ENCODE assay signal across 18 cellular contexts in genomic region chr2:139574371-139574770, GRCh38.
DNase-seq lines count a peak whose midpoint lies in the region; TF ChIP-seq lines count a peak whose summit lies in the region.
"Had no signal": no experiment of that assay in that cellular context is flagged by ENCODE, and none has a peak within 500 bp of the region (broad histone marks: within the 10 kb centered on the region; RNA-seq: fewer than 3 reads in every experiment).

No MANE protein-coding gene starts in this region.

- intact Hi-C loops in stomach (cut with DNase I; ENCODE audit: low total_unique reads), result no loop called here

- H3K4me1 ChIP-seq in stomach, result no peaks in the 10 kb centered on the region
- H3K4me1 ChIP-seq: A549; BLaER1 treated with 17β-estradiol and CSF1 and Interleukin-3, amounts not matched to agents 10 nM and 100 nM; Caco-2 had no signal

- H3K27me3 ChIP-seq in stomach, result no peaks in the 10 kb centered on the region
- H3K27me3 ChIP-seq: BLaER1 treated with 17β-estradiol and CSF1 and Interleukin-3, amounts not matched to agents 10 nM and 100 nM had no signal

- H3K36me3 ChIP-seq in stomach, result no peaks in the 10 kb centered on the region
- H3K36me3 ChIP-seq: BLaER1 treated with 17β-estradiol and CSF1 and Interleukin-3, amounts not matched to agents 10 nM and 100 nM had no signal

- WGBS in stomach, 5 donors, result 0 to 10% (median 6%) methylated on average over 1 of the region's 1 CpG

- TF ChIP-seq CTCF in stomach (IDR thresholded peaks at IDR 0.05), result no peak

- H3K4me3 ChIP-seq in stomach, result no peak overlapping the region
- H3K4me3 ChIP-seq: A549; BLaER1 treated with 17β-estradiol and CSF1 and Interleukin-3, amounts not matched to agents 10 nM and 100 nM; GM12878 had no signal

- DNase-seq in DMS 273 (lab: John Stamatoyannopoulos, UW; ENCODE audit: unreplicated experiment) (peak; percentile 2), DMS 273 treated with DMSO at 0.1 percent for 48 hours (lab: John Stamatoyannopoulos, UW) (no peak), cerebellar cortex (ENCODE audit: low spot score) (peak; percentile 84), pons (ENCODE audit: low spot score) (peak; percentile 19), stomach (no peak), mucosa of gallbladder (ENCODE audit: low spot score) (no peak)
- DNase-seq: AML-193; Caco-2; Calu3; CD4-positive, alpha-beta T cell; CD8-positive, alpha-beta T cell; DMS79 treated with DMSO at 0.1 percent for 48 hours; GDM1 had no signal

- H3K9me3 ChIP-seq in stomach, result no peaks in the 10 kb centered on the region
- H3K9me3 ChIP-seq: A549; BLaER1 treated with 17β-estradiol and CSF1 and Interleukin-3, amounts not matched to agents 10 nM and 100 nM; Caco-2 had no signal

- no peak for TF ChIP-seq EP300 in stomach (IDR thresholded peaks at IDR 0.05)

- TF ChIP-seq POLR2A in stomach (IDR thresholded peaks at IDR 0.05), result no peak

- no peak overlapping the region for H3K27ac ChIP-seq in stomach
- H3K27ac ChIP-seq: 22Rv1; A549; BLaER1 treated with 17β-estradiol and CSF1 and Interleukin-3, amounts not matched to agents 10 nM and 100 nM; C4-2B had no signal

Comparison
In these comparisons a context has a peak if more than half of its experiments do, and no peak if none do; other contexts are left out.
1. DNase-seq: peak in DMS 273 (single experiment), cerebellar cortex (single experiment) and pons (single experiment); none in DMS 273 treated with DMSO at 0.1 percent for 48 hours (single experiment), stomach (single experiment) and mucosa of gallbladder (single experiment).